Comparison of ENCODE assay signal across 22 cellular contexts in genomic region chr6:122268394-122268793, GRCh38.
"Had no signal": no experiment of that assay in that cellular context is flagged by ENCODE, and none has a peak within 500 bp of the region (broad histone marks: within the 10 kb centered on the region; RNA-seq: fewer than 3 reads in every experiment).

No MANE protein-coding gene starts in this region.

- ATAC-seq: activated T-helper 17 cell treated with anti-CD3 and anti-CD28 coated beads, Interleukin-2, amount 50 U/mL, for 72 hours; body of pancreas; T-cell had no signal

- H3K9me3 ChIP-seq: body of pancreas had no signal

- H3K4me1 ChIP-seq: body of pancreas had no signal

- H3K4me3 ChIP-seq: body of pancreas had no signal

- DNase-seq: activated CD4-positive, alpha-beta memory T cell treated with anti-CD3 and anti-CD28 coated beads for 36 hours; activated CD4-positive, alpha-beta T cell treated with anti-CD3 and anti-CD28 coated beads, Interleukin-2, amount 10 ng/mL, durations not matched to agents 7 days and 5 days; activated CD4-positive, CD25-positive, alpha-beta regulatory T cell; activated CD8-positive, alpha-beta memory T cell treated with anti-CD3 and anti-CD28 coated beads for 24 hours; activated gamma-delta T cell; activated naive CD4-positive, alpha-beta T cell treated with anti-CD3 and anti-CD28 coated beads for 36 hours; activated T-cell treated with anti-CD3 and anti-CD28 coated beads for 4 hours; activated T-cell treated with anti-CD3 and anti-CD28 coated beads, Interleukin-2, amount 50 U/mL, for 48 hours; body of pancreas; central memory CD4-positive, alpha-beta T cell; KG1; NCI-H1105; NCI-H1436; NCI-H1694 treated with DMSO at 0.1 percent for 48 hours; NCI-H2029 treated with DMSO at 0.1 percent for 48 hours; NCI-H510A treated with DMSO at 0.1 percent for 48 hours; NCI-H69; SIG-M5; T-cell; T-helper 2 cell; T1000 had no signal
